21 cellular contexts compared by ENCODE assay signal in genomic region chr7:6409091-6409490, GRCh38.
"Had no signal": no experiment of that assay in that cellular context is flagged by ENCODE, and none has a peak within 500 bp of the region (broad histone marks: within the 10 kb centered on the region; RNA-seq: fewer than 3 reads in every experiment).

No MANE protein-coding gene starts in this region.

- H3K27me3 ChIP-seq: body of pancreas, colonic mucosa, foreskin keratinocyte, ovary, right lobe of liver, upper lobe of left lung had no signal

- H3K27ac Mint-ChIP-seq: activated CD4-positive, alpha-beta memory T cell treated with anti-CD3 and anti-CD28 coated beads for 36 hours; activated CD8-positive, alpha-beta memory T cell treated with anti-CD3 and anti-CD28 coated beads, Interleukin-2, amount 10 ng/mL, durations not matched to agents 7 days and 5 days; nephron had no signal

- H3K4me3 Mint-ChIP-seq: activated CD4-positive, alpha-beta memory T cell treated with anti-CD3 and anti-CD28 coated beads for 36 hours; activated CD8-positive, alpha-beta memory T cell treated with anti-CD3 and anti-CD28 coated beads, Interleukin-2, amount 10 ng/mL, durations not matched to agents 7 days and 5 days; activated naive CD8-positive, alpha-beta T cell; activated T-cell treated with anti-CD3 and anti-CD28 coated beads, Interleukin-2, amount 50 U/mL, for 4 hours; nephron; stimulated activated naive CD8-positive, alpha-beta T cell treated with anti-CD3 and anti-CD28 coated beads, Interleukin-15, amount 100 ng/mL, for 72 hours had no signal

- H3K4me3 ChIP-seq: body of pancreas, colonic mucosa, ovary, right lobe of liver, smooth muscle cell, upper lobe of left lung had no signal

- H3K4me2 ChIP-seq: smooth muscle cell had no signal

- H3K27ac ChIP-seq: body of pancreas, colonic mucosa, foreskin keratinocyte, ovary, right lobe of liver had no signal

- ATAC-seq: activated CD8-positive, alpha-beta memory T cell treated with anti-CD3 and anti-CD28 coated beads, Interleukin-2, amount 10 ng/mL, durations not matched to agents 7 days and 5 days; activated T-cell treated with anti-CD3 and anti-CD28 coated beads, Interleukin-2, amount 50 U/mL, for 4 hours; body of pancreas; foreskin keratinocyte had no signal

- H3K27me3 Mint-ChIP-seq: activated CD4-positive, alpha-beta memory T cell treated with anti-CD3 and anti-CD28 coated beads for 36 hours; activated CD8-positive, alpha-beta memory T cell treated with anti-CD3 and anti-CD28 coated beads, Interleukin-2, amount 10 ng/mL, durations not matched to agents 7 days and 5 days; activated naive CD8-positive, alpha-beta T cell; stimulated activated naive CD8-positive, alpha-beta T cell treated with anti-CD3 and anti-CD28 coated beads, Interleukin-15, amount 100 ng/mL, for 72 hours had no signal

- H3K4me1 ChIP-seq: body of pancreas, colonic mucosa, right lobe of liver, upper lobe of left lung had no signal

- H3K4me1 Mint-ChIP-seq: activated CD8-positive, alpha-beta memory T cell treated with anti-CD3 and anti-CD28 coated beads, Interleukin-2, amount 10 ng/mL, durations not matched to agents 7 days and 5 days; nephron had no signal

- H3K9me3 Mint-ChIP-seq: activated CD4-positive, alpha-beta memory T cell treated with anti-CD3 and anti-CD28 coated beads for 36 hours; activated T-cell treated with anti-CD3 and anti-CD28 coated beads, Interleukin-2, amount 50 U/mL, for 4 hours; nephron; stimulated activated naive CD8-positive, alpha-beta T cell treated with anti-CD3 and anti-CD28 coated beads, Interleukin-15, amount 100 ng/mL, for 72 hours had no signal

- DNase-seq: activated CD4-positive, alpha-beta memory T cell treated with anti-CD3 and anti-CD28 coated beads for 36 hours; activated CD8-positive, alpha-beta memory T cell treated with anti-CD3 and anti-CD28 coated beads, Interleukin-2, amount 10 ng/mL, durations not matched to agents 7 days and 5 days; activated effector memory CD4-positive, alpha-beta T cell treated with Interleukin-2 at 50 U/mL for 16 hours; activated T-cell treated with anti-CD3 and anti-CD28 coated beads, Interleukin-2, amount 50 U/mL, for 4 hours; amniotic stem cell; body of pancreas; caudate nucleus; colonic mucosa; effector CD4-positive, alpha-beta T cell; foreskin keratinocyte; kidney glomerular epithelial cell; mesendoderm; ovary; right lobe of liver; stimulated activated CD4-positive, alpha-beta T cell treated with anti-CD3 and anti-CD28 coated beads, Interleukin-4, amount 100 ng/mL, for 4 hours; stimulated activated CD8-positive, alpha-beta memory T cell treated with anti-CD3 and anti-CD28 coated beads, Interleukin-4, amount 100 ng/mL, for 48 hours; stimulated activated naive CD8-positive, alpha-beta T cell treated with anti-CD3 and anti-CD28 coated beads, Interleukin-15, amount 100 ng/mL, for 72 hours had no signal

- H3K36me3 ChIP-seq: ovary had no signal

- H3K9me3 ChIP-seq: body of pancreas, colonic mucosa, ovary, right lobe of liver, upper lobe of left lung had no signal
